Comparison of ENCODE assay signal across 8 cellular contexts in genomic region chr1:172185206-172185605, GRCh38.
A peak's percentile ranks its signal among the peaks of the same experiment; 100 is the strongest.
DNase-seq lines count a peak whose midpoint lies in the region; ATAC-seq and TF ChIP-seq lines count a peak whose summit lies in the region.

No MANE protein-coding gene starts in this region.

- H3K4me1 Mint-ChIP-seq in activated CD4-positive, alpha-beta memory T cell treated with anti-CD3 and anti-CD28 coated beads, Interleukin-2, amount 10 ng/mL, durations not matched to agents 7 days and 5 days = peaks cover 40% of the 10 kb centered on the region

- H3K4me3 Mint-ChIP-seq in activated CD4-positive, alpha-beta memory T cell treated with anti-CD3 and anti-CD28 coated beads, Interleukin-2, amount 10 ng/mL, durations not matched to agents 7 days and 5 days = no peak overlapping the region

- in situ Hi-C loops in KBM-7 (cut with MboI; ENCODE audit: low pct_unique_long_range_greater_than_20kb, low sequenced_read_pairs) = no loop called here

- H3K4me3 ChIP-seq in fibroblast of mammary gland (ENCODE audit: control insufficient read depth, low read depth, low read length) = no peak overlapping the region

- ATAC-seq in GM18502 (IDR thresholded peaks at IDR 0.05; ENCODE audit: poor library complexity, unreplicated experiment) (peak; percentile 72), GM21786 (IDR thresholded peaks at IDR 0.05; ENCODE audit: unreplicated experiment) (peak; percentile 57)

- no peaks in the 10 kb centered on the region for H3K9me3 Mint-ChIP-seq in activated CD4-positive, alpha-beta memory T cell treated with anti-CD3 and anti-CD28 coated beads, Interleukin-2, amount 10 ng/mL, durations not matched to agents 7 days and 5 days

- H3K27ac Mint-ChIP-seq in activated CD4-positive, alpha-beta memory T cell treated with anti-CD3 and anti-CD28 coated beads, Interleukin-2, amount 10 ng/mL, durations not matched to agents 7 days and 5 days = no peak overlapping the region

- DNase-seq in KBM-7 = peak; percentile 26
- DNase-seq in fibroblast of mammary gland (ENCODE audit: low read depth) = peak; percentile 6
- DNase-seq in COLO668 (lab: John Stamatoyannopoulos, UW; ENCODE audit: unreplicated experiment) = no peak
- no peak for DNase-seq in NCI-H2171 (lab: John Stamatoyannopoulos, UW)
- no peak for DNase-seq in mesenteric fat pad (ENCODE audit: low spot score)
- DNase-seq in activated CD4-positive, alpha-beta memory T cell treated with anti-CD3 and anti-CD28 coated beads, Interleukin-2, amount 10 ng/mL, durations not matched to agents 7 days and 5 days = no peak

- POLR2A ChIA-PET in activated CD4-positive, alpha-beta memory T cell treated with anti-CD3 and anti-CD28 coated beads, Interleukin-2, amount 10 ng/mL, durations not matched to agents 7 days and 5 days (lab: Charles Lee) = interaction anchor here (0.6 to 1.4 kb wide), 4 partner anchors 208 to 443 kb away, joined by 3 read pairs; partner anchors contain the start of gene VAMP4

- CTCF ChIA-PET in activated CD4-positive, alpha-beta memory T cell treated with anti-CD3 and anti-CD28 coated beads, Interleukin-2, amount 10 ng/mL, durations not matched to agents 7 days and 5 days (lab: Charles Lee) = no interaction called here

- no peaks in the 10 kb centered on the region for H3K27me3 Mint-ChIP-seq in activated CD4-positive, alpha-beta memory T cell treated with anti-CD3 and anti-CD28 coated beads, Interleukin-2, amount 10 ng/mL, durations not matched to agents 7 days and 5 days

- H3K36me3 Mint-ChIP-seq in activated CD4-positive, alpha-beta memory T cell treated with anti-CD3 and anti-CD28 coated beads, Interleukin-2, amount 10 ng/mL, durations not matched to agents 7 days and 5 days (ENCODE audit: low read depth) = no peaks in the 10 kb centered on the region

- no peak for TF ChIP-seq CTCF in fibroblast of mammary gland (conservative IDR thresholded peaks at IDR 0.05; ENCODE audit: control insufficient read depth, insufficient read depth, low read depth, low read length)

Comparison
In these comparisons a context has a peak if more than half of its experiments do, and no peak if none do; other contexts are left out.
1. DNase-seq: peak in KBM-7 (single experiment) and fibroblast of mammary gland (single experiment); none in COLO668 (single experiment), NCI-H2171 (single experiment), mesenteric fat pad (single experiment) and activated CD4-positive, alpha-beta memory T cell treated with anti-CD3 and anti-CD28 coated beads, Interleukin-2, amount 10 ng/mL, durations not matched to agents 7 days and 5 days (single experiment).